ENCODE assay signal across 12 cellular contexts in the genomic region with DNA sequence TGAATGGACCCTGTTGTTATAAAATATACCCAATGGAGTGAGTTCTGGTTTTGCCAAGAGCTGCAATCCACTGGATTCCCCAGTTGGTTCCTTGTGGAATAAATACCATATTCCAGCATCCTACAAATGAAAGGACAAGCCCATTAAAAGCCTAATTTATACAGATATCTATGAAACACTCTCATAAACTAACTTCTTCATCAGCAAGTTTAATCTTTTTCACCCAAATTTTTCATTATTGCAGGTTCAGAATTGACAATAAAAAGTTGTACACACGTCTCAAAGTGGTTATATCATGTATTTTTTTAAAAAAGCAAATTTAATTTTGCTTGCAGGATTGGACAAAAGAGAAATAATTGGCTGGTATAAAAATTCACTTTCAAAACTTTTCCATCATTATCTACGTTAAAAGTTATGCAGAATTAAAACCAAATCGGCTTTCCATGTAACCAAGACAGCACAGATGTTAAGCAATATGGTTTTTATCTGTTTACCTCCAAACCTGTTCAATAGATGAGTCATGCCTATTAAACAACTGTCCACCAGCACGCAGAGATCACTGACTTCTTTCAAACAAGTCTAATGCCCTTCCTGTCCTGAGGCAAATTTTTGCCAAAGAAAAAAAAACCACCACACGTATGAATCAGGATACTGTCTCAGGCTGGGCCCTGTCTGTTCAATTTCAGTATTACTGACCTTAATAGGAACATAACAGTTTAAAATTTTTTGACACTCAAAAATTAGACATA. TPM values are rescaled to one million over a fixed set of nuclear protein-coding genes. Genes with fewer than 3 reads are reported as not detected.
A peak's percentile ranks its signal among the peaks of the same experiment; 100 is the strongest.
DNase-seq lines count a peak whose midpoint lies in the region; ATAC-seq and TF ChIP-seq lines count a peak whose summit lies in the region.
"Had no signal": no experiment of that assay in that cellular context is flagged by ENCODE, and none has a peak within 500 bp of the region (broad histone marks: within the 10 kb centered on the region; RNA-seq: fewer than 3 reads in every experiment).

No MANE protein-coding gene starts in this region.

- in situ Hi-C loops in ACHN (cut with HindIII; ENCODE audit: low pct_ligation_motif_present, low pct_unique_long_range_greater_than_20kb, low sequenced_read_pairs), result no loop called here

- no peaks in the 10 kb centered on the region for H3K36me3 ChIP-seq in kidney epithelial cell (ENCODE audit: control insufficient read depth, insufficient read depth, low read length)

- TF ChIP-seq CTCF in AG10803 (conservative IDR thresholded peaks at IDR 0.05; ENCODE audit: low read length) (no peak), kidney epithelial cell (IDR thresholded peaks at IDR 0.05; ENCODE audit: insufficient read depth, low read length, poor library complexity, severe bottlenecking) (no peak)

- ATAC-seq in HG02970 (IDR thresholded peaks at IDR 0.05; ENCODE audit: low FRiP score, unreplicated experiment), result no peak
- no peak for ATAC-seq in HG02798 (IDR thresholded peaks at IDR 0.05; ENCODE audit: poor library complexity, unreplicated experiment)
- no peak for ATAC-seq in GM19455 (IDR thresholded peaks at IDR 0.05; ENCODE audit: unreplicated experiment)
- ATAC-seq: CD8-positive, alpha-beta T cell had no signal

- no peaks in the 10 kb centered on the region for H3K27me3 ChIP-seq in kidney epithelial cell (ENCODE audit: control insufficient read depth, insufficient read depth, low read length)
- H3K27me3 ChIP-seq: dorsolateral prefrontal cortex had no signal

- H3K4me3 ChIP-seq in AG10803 (ENCODE audit: low read length) (no peak overlapping the region), kidney epithelial cell (ENCODE audit: low read depth, low read length) (no peak overlapping the region)
- H3K4me3 ChIP-seq: dorsolateral prefrontal cortex had no signal

- DNase-seq in AG10803 (ENCODE audit: low read depth) (peak; percentile 49), HuH-7 (ENCODE audit: low spot score) (peak; percentile 15), amniotic stem cell (lab: John Stamatoyannopoulos, UW) (peak; percentile 45), kidney epithelial cell (ENCODE audit: low read depth) (peak; percentile 60), ACHN (no peak)
- DNase-seq: CD8-positive, alpha-beta T cell; dorsolateral prefrontal cortex; NCI-H526 treated with DMSO at 0.1 percent for 48 hours; posterior cingulate gyrus had no signal

RNA-seq across cellular contexts. Expression of a gene that starts 42.5 kb away (rescaled TPM):
- total RNA-seq in kidney epithelial cell, result 35.8 and 41.8 TPM in 2 replicates
